1 cellular context compared by ENCODE assay signal in genomic region chr17:20071824-20072691, GRCh38.
TF ChIP-seq lines count a peak whose summit lies in the region.

No MANE protein-coding gene starts in this region.

TF ChIP-seq in GM23338, 12 proteins besides CTCF, POLR2A, EP300 and RAD21 (continued from another document):
- TF ChIP-seq, protein P1, sequence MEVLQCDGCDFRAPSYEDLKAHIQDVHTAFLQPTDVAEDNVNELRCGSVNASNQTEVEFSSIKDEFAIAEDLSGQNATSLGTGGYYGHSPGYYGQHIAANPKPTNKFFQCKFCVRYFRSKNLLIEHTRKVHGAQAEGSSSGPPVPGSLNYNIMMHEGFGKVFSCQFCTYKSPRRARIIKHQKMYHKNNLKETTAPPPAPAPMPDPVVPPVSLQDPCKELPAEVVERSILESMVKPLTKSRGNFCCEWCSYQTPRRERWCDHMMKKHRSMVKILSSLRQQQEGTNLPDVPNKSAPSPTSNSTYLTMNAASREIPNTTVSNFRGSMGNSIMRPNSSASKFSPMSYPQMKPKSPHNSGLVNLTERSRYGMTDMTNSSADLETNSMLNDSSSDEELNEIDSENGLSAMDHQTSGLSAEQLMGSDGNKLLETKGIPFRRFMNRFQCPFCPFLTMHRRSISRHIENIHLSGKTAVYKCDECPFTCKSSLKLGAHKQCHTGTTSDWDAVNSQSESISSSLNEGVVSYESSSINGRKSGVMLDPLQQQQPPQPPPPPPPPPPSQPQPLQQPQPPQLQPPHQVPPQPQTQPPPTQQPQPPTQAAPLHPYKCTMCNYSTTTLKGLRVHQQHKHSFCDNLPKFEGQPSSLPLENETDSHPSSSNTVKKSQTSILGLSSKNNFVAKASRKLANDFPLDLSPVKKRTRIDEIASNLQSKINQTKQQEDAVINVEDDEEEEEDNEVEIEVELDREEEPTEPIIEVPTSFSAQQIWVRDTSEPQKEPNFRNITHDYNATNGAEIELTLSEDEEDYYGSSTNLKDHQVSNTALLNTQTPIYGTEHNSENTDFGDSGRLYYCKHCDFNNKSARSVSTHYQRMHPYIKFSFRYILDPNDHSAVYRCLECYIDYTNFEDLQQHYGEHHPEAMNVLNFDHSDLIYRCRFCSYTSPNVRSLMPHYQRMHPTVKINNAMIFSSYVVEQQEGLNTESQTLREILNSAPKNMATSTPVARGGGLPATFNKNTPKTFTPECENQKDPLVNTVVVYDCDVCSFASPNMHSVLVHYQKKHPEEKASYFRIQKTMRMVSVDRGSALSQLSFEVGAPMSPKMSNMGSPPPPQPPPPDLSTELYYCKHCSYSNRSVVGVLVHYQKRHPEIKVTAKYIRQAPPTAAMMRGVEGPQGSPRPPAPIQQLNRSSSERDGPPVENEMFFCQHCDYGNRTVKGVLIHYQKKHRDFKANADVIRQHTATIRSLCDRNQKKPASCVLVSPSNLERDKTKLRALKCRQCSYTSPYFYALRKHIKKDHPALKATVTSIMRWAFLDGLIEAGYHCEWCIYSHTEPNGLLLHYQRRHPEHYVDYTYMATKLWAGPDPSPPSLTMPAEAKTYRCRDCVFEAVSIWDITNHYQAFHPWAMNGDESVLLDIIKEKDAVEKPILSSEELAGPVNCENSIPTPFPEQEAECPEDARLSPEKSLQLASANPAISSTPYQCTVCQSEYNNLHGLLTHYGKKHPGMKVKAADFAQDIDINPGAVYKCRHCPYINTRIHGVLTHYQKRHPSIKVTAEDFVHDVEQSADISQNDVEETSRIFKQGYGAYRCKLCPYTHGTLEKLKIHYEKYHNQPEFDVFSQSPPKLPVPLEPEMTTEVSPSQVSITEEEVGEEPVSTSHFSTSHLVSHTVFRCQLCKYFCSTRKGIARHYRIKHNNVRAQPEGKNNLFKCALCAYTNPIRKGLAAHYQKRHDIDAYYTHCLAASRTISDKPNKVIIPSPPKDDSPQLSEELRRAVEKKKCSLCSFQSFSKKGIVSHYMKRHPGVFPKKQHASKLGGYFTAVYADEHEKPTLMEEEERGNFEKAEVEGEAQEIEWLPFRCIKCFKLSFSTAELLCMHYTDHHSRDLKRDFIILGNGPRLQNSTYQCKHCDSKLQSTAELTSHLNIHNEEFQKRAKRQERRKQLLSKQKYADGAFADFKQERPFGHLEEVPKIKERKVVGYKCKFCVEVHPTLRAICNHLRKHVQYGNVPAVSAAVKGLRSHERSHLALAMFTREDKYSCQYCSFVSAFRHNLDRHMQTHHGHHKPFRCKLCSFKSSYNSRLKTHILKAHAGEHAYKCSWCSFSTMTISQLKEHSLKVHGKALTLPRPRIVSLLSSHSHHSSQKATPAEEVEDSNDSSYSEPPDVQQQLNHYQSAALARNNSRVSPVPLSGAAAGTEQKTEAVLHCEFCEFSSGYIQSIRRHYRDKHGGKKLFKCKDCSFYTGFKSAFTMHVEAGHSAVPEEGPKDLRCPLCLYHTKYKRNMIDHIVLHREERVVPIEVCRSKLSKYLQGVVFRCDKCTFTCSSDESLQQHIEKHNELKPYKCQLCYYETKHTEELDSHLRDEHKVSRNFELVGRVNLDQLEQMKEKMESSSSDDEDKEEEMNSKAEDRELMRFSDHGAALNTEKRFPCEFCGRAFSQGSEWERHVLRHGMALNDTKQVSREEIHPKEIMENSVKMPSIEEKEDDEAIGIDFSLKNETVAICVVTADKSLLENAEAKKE (CRISPR knock-in tag; IDR thresholded peaks at IDR 0.05) = no peak
- TF ChIP-seq CREB1 (CRISPR knock-in tag; IDR thresholded peaks at IDR 0.05; ENCODE audit: low read depth) (no peak), ZNF114 (CRISPR knock-in tag; IDR thresholded peaks at IDR 0.05) (no peak), EZH2phosphoT487 (IDR thresholded peaks at IDR 0.05; ENCODE audit: unreplicated experiment) (no peak), ZNF331 (CRISPR knock-in tag; IDR thresholded peaks at IDR 0.05; ENCODE audit: low read depth) (no peak)
- TF ChIP-seq, protein P2, sequence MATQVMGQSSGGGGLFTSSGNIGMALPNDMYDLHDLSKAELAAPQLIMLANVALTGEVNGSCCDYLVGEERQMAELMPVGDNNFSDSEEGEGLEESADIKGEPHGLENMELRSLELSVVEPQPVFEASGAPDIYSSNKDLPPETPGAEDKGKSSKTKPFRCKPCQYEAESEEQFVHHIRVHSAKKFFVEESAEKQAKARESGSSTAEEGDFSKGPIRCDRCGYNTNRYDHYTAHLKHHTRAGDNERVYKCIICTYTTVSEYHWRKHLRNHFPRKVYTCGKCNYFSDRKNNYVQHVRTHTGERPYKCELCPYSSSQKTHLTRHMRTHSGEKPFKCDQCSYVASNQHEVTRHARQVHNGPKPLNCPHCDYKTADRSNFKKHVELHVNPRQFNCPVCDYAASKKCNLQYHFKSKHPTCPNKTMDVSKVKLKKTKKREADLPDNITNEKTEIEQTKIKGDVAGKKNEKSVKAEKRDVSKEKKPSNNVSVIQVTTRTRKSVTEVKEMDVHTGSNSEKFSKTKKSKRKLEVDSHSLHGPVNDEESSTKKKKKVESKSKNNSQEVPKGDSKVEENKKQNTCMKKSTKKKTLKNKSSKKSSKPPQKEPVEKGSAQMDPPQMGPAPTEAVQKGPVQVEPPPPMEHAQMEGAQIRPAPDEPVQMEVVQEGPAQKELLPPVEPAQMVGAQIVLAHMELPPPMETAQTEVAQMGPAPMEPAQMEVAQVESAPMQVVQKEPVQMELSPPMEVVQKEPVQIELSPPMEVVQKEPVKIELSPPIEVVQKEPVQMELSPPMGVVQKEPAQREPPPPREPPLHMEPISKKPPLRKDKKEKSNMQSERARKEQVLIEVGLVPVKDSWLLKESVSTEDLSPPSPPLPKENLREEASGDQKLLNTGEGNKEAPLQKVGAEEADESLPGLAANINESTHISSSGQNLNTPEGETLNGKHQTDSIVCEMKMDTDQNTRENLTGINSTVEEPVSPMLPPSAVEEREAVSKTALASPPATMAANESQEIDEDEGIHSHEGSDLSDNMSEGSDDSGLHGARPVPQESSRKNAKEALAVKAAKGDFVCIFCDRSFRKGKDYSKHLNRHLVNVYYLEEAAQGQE (IDR thresholded peaks at IDR 0.05; ENCODE audit: unreplicated experiment) = no peak
